10 cellular contexts compared by ENCODE assay signal in the genomic region with DNA sequence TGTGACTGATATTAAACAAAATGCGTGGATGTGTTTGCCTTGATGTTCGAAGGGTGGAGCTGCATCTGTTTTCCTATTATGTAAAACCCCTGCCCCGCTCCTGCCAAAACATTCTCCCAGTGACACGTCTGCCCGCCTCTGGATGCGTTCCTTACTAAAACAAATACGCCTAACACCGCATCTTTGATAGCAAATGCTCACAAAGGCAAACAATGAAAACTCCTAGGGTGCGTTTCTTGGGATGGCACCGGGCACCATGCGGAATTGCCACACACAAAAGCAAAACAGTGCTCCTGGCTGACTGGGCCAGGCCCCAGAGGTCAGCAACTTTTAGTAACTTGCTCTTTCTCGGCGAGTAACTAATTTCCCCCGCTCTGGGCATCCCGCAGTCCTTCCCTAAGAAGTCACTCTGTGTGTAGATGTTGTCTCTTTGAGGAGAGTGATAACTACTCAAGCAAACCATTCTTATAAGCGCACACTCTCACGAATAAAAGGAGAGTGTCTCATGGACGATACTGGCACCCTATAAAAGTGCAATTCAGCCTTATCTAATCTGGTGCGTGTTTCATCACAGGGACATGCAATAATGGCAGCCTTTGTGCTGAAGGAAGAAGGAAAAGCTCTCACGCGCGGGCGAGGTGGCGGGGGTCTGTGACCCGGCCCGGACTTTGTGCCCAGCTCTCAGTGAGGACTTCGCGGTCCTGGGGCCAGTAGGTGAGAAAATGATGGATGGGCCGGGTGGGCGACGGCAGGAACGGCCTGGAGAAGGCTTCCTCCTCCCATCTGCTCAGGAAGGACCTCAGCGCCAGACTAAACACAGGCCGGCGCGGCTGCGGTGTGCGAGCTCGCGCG.
"Had no signal": no experiment of that assay in that cellular context is flagged by ENCODE, and none has a peak within 500 bp of the region (broad histone marks: within the 10 kb centered on the region; RNA-seq: fewer than 3 reads in every experiment).

No MANE protein-coding gene starts in this region.

- H3K4me3 ChIP-seq: left ventricle myocardium inferior, psoas muscle had no signal

- H3K27ac ChIP-seq: brain microvascular endothelial cell, foreskin keratinocyte, left ventricle myocardium inferior, psoas muscle had no signal

- DNase-seq: activated CD4-positive, alpha-beta T cell treated with anti-CD3 and anti-CD28 coated beads for 48 hours; activated naive CD4-positive, alpha-beta T cell treated with anti-CD3 and anti-CD28 coated beads, Interleukin-2, amount 50 U/mL, for 16 hours; brain microvascular endothelial cell; dorsolateral prefrontal cortex; foreskin keratinocyte; left ventricle myocardium inferior; stimulated activated CD4-positive, alpha-beta T cell treated with anti-CD3 and anti-CD28 coated beads, Interleukin-4, amount 100 ng/mL, for 24 hours had no signal

- ATAC-seq: foreskin keratinocyte; natural killer cell treated with Interleukin-12 subunit alpha and Interleukin-12 subunit beta and Interleukin-15 and Interleukin-18, amount 100 ng/mL, for 72 hours; psoas muscle; WTC11 had no signal

- H3K9me3 ChIP-seq: left ventricle myocardium inferior, psoas muscle had no signal

- H3K36me3 ChIP-seq: brain microvascular endothelial cell, left ventricle myocardium inferior had no signal

- H3K4me1 ChIP-seq: foreskin keratinocyte, psoas muscle had no signal
